8 cellular contexts compared by ENCODE assay signal in the genomic region with DNA sequence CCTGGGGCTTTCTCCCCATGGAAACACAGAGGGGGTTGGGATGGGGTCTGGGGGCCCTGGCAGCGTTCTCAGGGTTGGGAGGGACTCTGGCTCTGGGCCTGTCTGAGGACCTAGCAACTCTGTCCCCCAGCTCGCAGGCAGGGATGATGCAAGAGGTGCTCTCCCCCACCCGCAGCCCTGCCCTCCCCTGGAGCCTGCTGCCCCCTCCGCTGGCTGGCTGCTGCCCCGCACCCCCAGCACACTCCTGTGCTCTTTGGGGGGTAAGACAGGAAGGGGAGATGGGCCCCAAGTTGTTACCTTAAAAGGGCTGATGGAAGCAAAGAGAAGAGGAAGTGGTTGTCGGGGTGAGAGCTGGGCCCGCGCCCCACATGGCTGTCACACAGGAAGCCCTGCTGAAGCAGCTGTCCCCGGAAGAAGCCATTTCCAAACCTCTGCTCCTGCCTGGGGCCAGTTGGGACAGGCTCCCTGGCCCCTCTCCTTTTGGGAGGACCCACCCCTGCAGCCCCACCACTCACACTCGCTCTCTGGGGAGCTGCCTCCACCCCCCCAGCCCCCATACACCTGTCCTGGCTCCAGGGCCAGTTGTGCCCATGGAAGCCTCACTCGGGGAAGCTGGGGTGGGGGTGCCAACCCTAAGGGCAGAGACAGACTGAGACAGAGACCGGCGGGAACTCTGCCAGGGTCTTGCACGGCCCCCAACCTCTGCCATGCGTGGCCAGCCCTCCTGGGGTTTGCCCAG. TPM values are rescaled to one million over a fixed set of nuclear protein-coding genes. Genes with fewer than 3 reads are reported as not detected.
DNase-seq lines count a peak whose midpoint lies in the region; ATAC-seq lines count a peak whose summit lies in the region.

No MANE protein-coding gene starts in this region.

- no peaks in the 10 kb centered on the region for H3K9me3 Mint-ChIP-seq in activated CD4-positive, alpha-beta T cell treated with anti-CD3 and anti-CD28 coated beads for 36 hours (ENCODE audit: low read depth)

- ATAC-seq in HG03103 (IDR thresholded peaks at IDR 0.05; ENCODE audit: low read depth, unreplicated experiment) (peak; percentile 31), GM18861 (IDR thresholded peaks at IDR 0.05; ENCODE audit: unreplicated experiment) (no peak), GM21717 (IDR thresholded peaks at IDR 0.05; ENCODE audit: unreplicated experiment) (no peak)
- peak; percentile 45 for ATAC-seq in activated CD4-positive, alpha-beta T cell treated with anti-CD3 and anti-CD28 coated beads for 36 hours

- CTCF ChIA-PET in activated CD4-positive, alpha-beta T cell treated with anti-CD3 and anti-CD28 coated beads for 36 hours (lab: Charles Lee): interaction anchor here (0.6 to 1.5 kb wide), 6 partner anchors 75 to 430 kb away, joined by 3 to 9 read pairs (median 5); partner anchors contain the start of gene TBX6

- POLR2A ChIA-PET in activated CD4-positive, alpha-beta T cell treated with anti-CD3 and anti-CD28 coated beads for 36 hours (lab: Charles Lee): interaction anchor here (0.5 to 1.4 kb wide), 5 partner anchors 96 to 465 kb away, joined by 3 to 5 read pairs (median 4); partner anchors contain the start of genes ALDOA and PRR14

- H3K27me3 Mint-ChIP-seq in activated CD4-positive, alpha-beta T cell treated with anti-CD3 and anti-CD28 coated beads for 36 hours: no peaks in the 10 kb centered on the region

- H3K4me1 Mint-ChIP-seq in activated CD4-positive, alpha-beta T cell treated with anti-CD3 and anti-CD28 coated beads for 36 hours: peaks cover 23% of the 10 kb centered on the region

- DNase-seq in CMK (ENCODE audit: low read depth): peak; percentile 56
- peak; percentile 91 for DNase-seq in activated CD4-positive, alpha-beta T cell treated with anti-CD3 and anti-CD28 coated beads for 36 hours
- peak; percentile 56 for DNase-seq in effector CD8-positive, alpha-beta T cell (lab: John Stamatoyannopoulos, UW)
- DNase-seq in stimulated activated CD4-positive, alpha-beta T cell treated with anti-CD3 and anti-CD28 coated beads, Interleukin-12 subunit alpha, Interleukin-12 subunit beta, amount 100 ng/mL, for 48 hours (ENCODE audit: low read depth in 2 of 3, low spot score in 1 of 3): peak; percentile 68 to 76 (median 71)
- no peak for DNase-seq in NCI-H1694 treated with DMSO at 0.1 percent for 48 hours (lab: John Stamatoyannopoulos, UW)

- intact Hi-C loops in activated CD4-positive, alpha-beta T cell treated with anti-CD3 and anti-CD28 coated beads for 36 hours (cut with DNase I, micrococcal nuclease): no loop called here

- H3K4me3 Mint-ChIP-seq in activated CD4-positive, alpha-beta T cell treated with anti-CD3 and anti-CD28 coated beads for 36 hours: peak overlapping the region; percentile 91

- H3K27ac Mint-ChIP-seq in activated CD4-positive, alpha-beta T cell treated with anti-CD3 and anti-CD28 coated beads for 36 hours: peak overlapping the region; percentile 99

- peaks cover 43% of the 10 kb centered on the region for H3K36me3 Mint-ChIP-seq in activated CD4-positive, alpha-beta T cell treated with anti-CD3 and anti-CD28 coated beads for 36 hours (ENCODE audit: low read depth)

RNA-seq across cellular contexts. Expression of gene CORO1A, which starts 2.5 kb away (rescaled TPM):
- 1,000 to 10,000 TPM in 1 of 2 experiments, 100 to 1,000 TPM in 1; 997 to 1,175 TPM for total RNA-seq in activated CD4-positive, alpha-beta T cell treated with anti-CD3 and anti-CD28 coated beads for 36 hours

RNA-seq across cellular contexts. Expression of gene BOLA2B, which starts 7.6 kb away (rescaled TPM):
- 100 to 1,000 TPM; 188 to 190 TPM for total RNA-seq in activated CD4-positive, alpha-beta T cell treated with anti-CD3 and anti-CD28 coated beads for 36 hours

RNA-seq across cellular contexts. Expression of gene SLX1A, which starts 7.8 kb away (rescaled TPM):
- 10 to 100 TPM; 24.4 to 99.3 TPM for total RNA-seq in activated CD4-positive, alpha-beta T cell treated with anti-CD3 and anti-CD28 coated beads for 36 hours

RNA-seq across cellular contexts. Expression of gene SULT1A3, which starts 13.2 kb away (rescaled TPM):
- total RNA-seq in activated CD4-positive, alpha-beta T cell treated with anti-CD3 and anti-CD28 coated beads for 36 hours: 10 to 100 TPM; 17.4 to 18.9 TPM

Comparison
In these comparisons a context has a peak if more than half of its experiments do, and no peak if none do; other contexts are left out.
1. ATAC-seq: peak in HG03103 (single experiment) and activated CD4-positive, alpha-beta T cell treated with anti-CD3 and anti-CD28 coated beads for 36 hours (single experiment); none in GM18861 (single experiment) and GM21717 (single experiment).